In the genomic region with DNA sequence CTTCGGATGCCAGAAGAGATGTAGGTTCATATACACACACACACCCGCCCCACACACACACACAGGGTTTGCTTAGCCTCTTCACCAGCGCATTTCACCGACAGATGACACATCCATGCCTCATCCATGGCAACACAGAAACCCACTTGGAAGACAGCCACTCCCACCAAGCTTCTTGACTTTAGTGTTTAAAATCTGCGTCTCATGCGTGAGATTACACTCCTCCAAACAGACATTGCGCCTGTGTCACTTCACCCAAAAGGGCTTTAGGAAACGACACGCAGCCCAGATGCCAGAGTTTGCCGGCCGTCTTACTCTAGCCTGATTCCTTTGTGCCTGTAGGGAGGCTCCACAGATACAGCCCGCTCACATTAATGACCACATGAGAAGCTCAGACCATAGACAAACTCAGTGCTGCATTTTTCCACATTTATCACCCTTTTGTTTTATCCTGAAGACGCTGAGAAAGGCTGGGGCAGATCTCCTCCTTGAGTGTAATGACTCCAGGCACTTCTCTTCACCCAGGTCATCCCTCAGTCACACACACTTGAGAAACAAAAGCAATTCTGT, we compare ENCODE assay signal across 12 cellular contexts.
DNase-seq lines count a peak whose midpoint lies in the region; ATAC-seq and TF ChIP-seq lines count a peak whose summit lies in the region.
"Had no signal": no experiment of that assay in that cellular context is flagged by ENCODE, and none has a peak within 500 bp of the region (broad histone marks: within the 10 kb centered on the region; RNA-seq: fewer than 3 reads in every experiment).

No MANE protein-coding gene starts in this region.

- ATAC-seq in GM19328 (IDR thresholded peaks at IDR 0.05; ENCODE audit: unreplicated experiment) (no peak), GM18873 (IDR thresholded peaks at IDR 0.05; ENCODE audit: low FRiP score, unreplicated experiment) (no peak)
- ATAC-seq: natural killer cell had no signal

- TF ChIP-seq CTCF in WI38 (IDR thresholded peaks at IDR 0.05; ENCODE audit: low read depth, low read length) (no peak), fibroblast of mammary gland (conservative IDR thresholded peaks at IDR 0.05; ENCODE audit: control insufficient read depth, insufficient read depth, low read depth, low read length) (no peak)

- DNase-seq in GM03348 (ENCODE audit: low spot score): peak; percentile 66
- DNase-seq in fibroblast of mammary gland (ENCODE audit: low read depth): peak; percentile 94
- DNase-seq in posterior vena cava (ENCODE audit: low spot score): peak; percentile 30
- DNase-seq in H4 (ENCODE audit: low spot score): no peak
- DNase-seq in NCI-H2107 treated with DMSO at 0.1 percent for 48 hours (lab: John Stamatoyannopoulos, UW; ENCODE audit: unreplicated experiment): no peak
- DNase-seq: activated CD8-positive, alpha-beta memory T cell treated with anti-CD3 and anti-CD28 coated beads, Interleukin-2, amount 50 U/mL, for 4 hours; adrenal gland; natural killer cell; NCI-H345 had no signal

- peak overlapping the region; percentile 19; the same call in 1 of the 2 replicates for H3K4me3 ChIP-seq in WI38 (ENCODE audit: low read depth, low read length)
- no peak overlapping the region for H3K4me3 ChIP-seq in fibroblast of mammary gland (ENCODE audit: control insufficient read depth, low read depth, low read length)
- H3K4me3 ChIP-seq: adrenal gland had no signal

- intact Hi-C loops in posterior vena cava (cut with DNase I): no loop called here

Comparison
In these comparisons a context has a peak if more than half of its experiments do, and no peak if none do; other contexts are left out.
1. DNase-seq: peak in GM03348 (single experiment), fibroblast of mammary gland (single experiment) and posterior vena cava (single experiment); none in H4 (single experiment) and NCI-H2107 treated with DMSO at 0.1 percent for 48 hours (single experiment).